In the genomic region with DNA sequence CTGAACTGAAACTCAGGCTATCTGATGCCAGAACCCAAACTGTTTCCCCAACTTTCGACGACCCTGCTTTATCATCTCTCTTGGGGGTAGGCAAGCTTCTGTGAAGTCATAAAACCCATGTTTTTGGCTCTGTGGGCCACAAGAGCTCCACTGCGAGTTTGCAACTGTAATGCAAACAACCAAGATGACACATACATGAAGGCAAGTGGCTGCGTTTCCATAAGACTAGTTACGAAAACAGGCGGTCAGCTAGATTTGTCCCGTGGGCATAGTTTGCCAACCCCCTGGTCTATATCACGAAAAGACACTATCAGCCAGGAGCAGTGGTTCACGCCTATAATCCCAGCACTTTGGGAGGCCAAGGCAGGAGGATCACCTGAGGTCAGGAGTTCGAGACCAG, we compare ENCODE assay signal across 1 cellular context.
TF ChIP-seq lines count a peak whose summit lies in the region.

No MANE protein-coding gene starts in this region.

TF ChIP-seq in endothelial cell of umbilical vein, 7 proteins besides CTCF, POLR2A, EP300 and RAD21:
- TF ChIP-seq FOS (IDR thresholded peaks at IDR 0.05; ENCODE audit: borderline replicate concordance, insufficient read depth, low read length): no peak
- no peak for TF ChIP-seq POLR2AphosphoS5 (IDR thresholded peaks at IDR 0.05; ENCODE audit: insufficient read depth, low read depth, low read length)
- no peak for TF ChIP-seq JUN (IDR thresholded peaks at IDR 0.05; ENCODE audit: borderline replicate concordance, insufficient read depth, insufficient read length, low read depth)
- TF ChIP-seq GATA2 (IDR thresholded peaks at IDR 0.05; ENCODE audit: insufficient read depth, insufficient read length, low read depth, low read length): no peak
- TF ChIP-seq, protein P1, sequence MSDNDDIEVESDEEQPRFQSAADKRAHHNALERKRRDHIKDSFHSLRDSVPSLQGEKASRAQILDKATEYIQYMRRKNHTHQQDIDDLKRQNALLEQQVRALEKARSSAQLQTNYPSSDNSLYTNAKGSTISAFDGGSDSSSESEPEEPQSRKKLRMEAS (IDR thresholded peaks at IDR 0.05; ENCODE audit: insufficient read depth, insufficient read length): no peak
- no peak for TF ChIP-seq EZH2 (IDR thresholded peaks at IDR 0.05; ENCODE audit: borderline replicate concordance, low read depth, low read length, severe bottlenecking)
- TF ChIP-seq MYC (IDR thresholded peaks at IDR 0.05; ENCODE audit: low read depth, low read length): no peak
